Comparison of ENCODE assay signal across 14 cellular contexts in genomic region chr2:69561041-69561550, GRCh38.
"Had no signal": no experiment of that assay in that cellular context is flagged by ENCODE, and none has a peak within 500 bp of the region (broad histone marks: within the 10 kb centered on the region; RNA-seq: fewer than 3 reads in every experiment).

No MANE protein-coding gene starts in this region.

- H3K4me3 Mint-ChIP-seq: activated CD8-positive, alpha-beta T cell treated with anti-CD3 and anti-CD28 coated beads, Interleukin-2, amount 10 ng/mL, durations not matched to agents 7 days and 5 days; mesothelial cell of epicardium; stimulated activated naive B cell treated with anti-CD40 and anti-IgM and Interleukin-4, amounts not matched to agents 10 μg/mL and 1 μg/mL and 100 μg/mL, for 72 hours had no signal

- ATAC-seq: activated CD8-positive, alpha-beta T cell treated with anti-CD3 and anti-CD28 coated beads, Interleukin-2, amount 10 ng/mL, durations not matched to agents 7 days and 5 days; lower lobe of right lung; psoas muscle; right lobe of liver; stimulated activated naive B cell treated with anti-CD40 and anti-IgM and Interleukin-4, amounts not matched to agents 10 μg/mL and 1 μg/mL and 100 μg/mL, for 72 hours had no signal

- H3K27me3 ChIP-seq: brain microvascular endothelial cell, right lobe of liver, tibial nerve had no signal

- H3K36me3 ChIP-seq: lower lobe of right lung, right lobe of liver, tibial nerve had no signal

- H3K36me3 Mint-ChIP-seq: mesothelial cell of epicardium; stimulated activated naive B cell treated with anti-CD40 and anti-IgM and Interleukin-4, amounts not matched to agents 10 μg/mL and 1 μg/mL and 100 μg/mL, for 72 hours had no signal

- H3K27ac ChIP-seq: brain microvascular endothelial cell, lower lobe of right lung, right lobe of liver, tibial nerve had no signal

- H3K27ac Mint-ChIP-seq: activated CD8-positive, alpha-beta T cell treated with anti-CD3 and anti-CD28 coated beads, Interleukin-2, amount 10 ng/mL, durations not matched to agents 7 days and 5 days; activated T-helper 2 cell treated with anti-CD3 and anti-CD28 coated beads, Interferon-gamma antibody, Interleukin-2, Interleukin-4, amounts not matched to agents 10 μg/mL and 5 μg/mL and 100 μg/mL, durations not matched to agents 14 hours and 24 hours and 36 hours; mesothelial cell of epicardium; stimulated activated naive B cell treated with anti-CD40 and anti-IgM and Interleukin-4, amounts not matched to agents 10 μg/mL and 1 μg/mL and 100 μg/mL, for 72 hours had no signal

- H3K9me3 ChIP-seq: lower lobe of right lung, psoas muscle, right lobe of liver, tibial nerve had no signal

- H3K4me3 ChIP-seq: lower lobe of right lung, psoas muscle, right lobe of liver, tibial nerve had no signal

- H3K9me3 Mint-ChIP-seq: activated T-helper 2 cell treated with anti-CD3 and anti-CD28 coated beads, Interferon-gamma antibody, Interleukin-2, Interleukin-4, amounts not matched to agents 10 μg/mL and 5 μg/mL and 100 μg/mL, durations not matched to agents 14 hours and 24 hours and 36 hours; mesothelial cell of epicardium; stimulated activated naive B cell treated with anti-CD40 and anti-IgM and Interleukin-4, amounts not matched to agents 10 μg/mL and 1 μg/mL and 100 μg/mL, for 72 hours had no signal

- DNase-seq: activated CD4-positive, alpha-beta T cell treated with anti-CD3 and anti-CD28 coated beads for 48 hours; activated CD8-positive, alpha-beta T cell treated with anti-CD3 and anti-CD28 coated beads, Interleukin-2, amount 10 ng/mL, durations not matched to agents 7 days and 5 days; activated naive CD4-positive, alpha-beta T cell treated with anti-CD3 and anti-CD28 coated beads, Interleukin-2, amount 50 U/mL, for 16 hours; brain microvascular endothelial cell; dermis blood vessel endothelial cell; lower lobe of right lung; nucleus accumbens; psoas muscle; right lobe of liver; stimulated activated CD4-positive, alpha-beta T cell treated with anti-CD3 and anti-CD28 coated beads, Interleukin-2, amount 100 ng/mL, for 24 hours; stimulated activated naive B cell treated with anti-CD40 and anti-IgM and Interleukin-4, amounts not matched to agents 10 μg/mL and 1 μg/mL and 100 μg/mL, for 72 hours had no signal
